ENCODE assay signal across 1 cellular context in genomic region chr19:50359432-50359818, GRCh38.
A peak's percentile ranks its signal among the peaks of the same experiment; 100 is the strongest.
TF ChIP-seq lines count a peak whose summit lies in the region.

No MANE protein-coding gene starts in this region.

TF ChIP-seq in K562, 482 proteins besides CTCF, POLR2A, EP300 and RAD21:
- TF ChIP-seq ZNF124 (CRISPR knock-in tag; IDR thresholded peaks at IDR 0.05) (no peak), MYNN (IDR thresholded peaks at IDR 0.05) (no peak), MYNN (CRISPR knock-in tag; IDR thresholded peaks at IDR 0.05) (no peak), YBX1 (IDR thresholded peaks at IDR 0.05) (no peak), PKNOX1 (IDR thresholded peaks at IDR 0.05) (no peak), TEAD2 (tag; IDR thresholded peaks at IDR 0.05) (no peak), RBFOX2 (IDR thresholded peaks at IDR 0.05; ENCODE audit: low read depth, low read length) (no peak), RBM22 (IDR thresholded peaks at IDR 0.05; ENCODE audit: low read depth, low read length, poor library complexity, severe bottlenecking) (no peak), LEF1 (IDR thresholded peaks at IDR 0.05) (no peak), ZBTB49 (CRISPR knock-in tag; IDR thresholded peaks at IDR 0.05; ENCODE audit: borderline replicate concordance) (no peak), POLR2AphosphoS5 (IDR thresholded peaks at IDR 0.05; ENCODE audit: control insufficient read depth, insufficient read depth, low read depth, low read length) (no peak), POLR2G (IDR thresholded peaks at IDR 0.05; ENCODE audit: low read depth, low read length) (peak; percentile 51), ZNF175 (CRISPR knock-in tag; IDR thresholded peaks at IDR 0.05; ENCODE audit: low read depth) (no peak), BRCA1 (IDR thresholded peaks at IDR 0.05) (no peak), BRCA1 (CRISPR knock-in tag; IDR thresholded peaks at IDR 0.05) (0 out of 2 replicates have a peak, but pooled peaks have one; percentile 70), PHF8 (IDR thresholded peaks at IDR 0.05; ENCODE audit: borderline replicate concordance, low read length) (no peak), RNF2 (IDR thresholded peaks at IDR 0.05) (no peak), NFIC (IDR thresholded peaks at IDR 0.05) (no peak), SMARCC2 (IDR thresholded peaks at IDR 0.05; ENCODE audit: low read depth) (no peak), ZFP36 (IDR thresholded peaks at IDR 0.05; ENCODE audit: low read depth, low read length, partially characterized antibody) (no peak), NCOR1 (IDR thresholded peaks at IDR 0.05) (no peak), ERF (CRISPR knock-in tag; IDR thresholded peaks at IDR 0.05) (no peak), MBD1 (CRISPR knock-in tag; IDR thresholded peaks at IDR 0.05) (no peak), BACH1 (tag; IDR thresholded peaks at IDR 0.05) (no peak), TRIM28 (IDR thresholded peaks at IDR 0.05) (no peak), CGGBP1 (CRISPR knock-in tag; IDR thresholded peaks at IDR 0.05) (no peak), ZBTB17 (CRISPR knock-in tag; IDR thresholded peaks at IDR 0.05) (no peak), FOXA3 (CRISPR knock-in tag; conservative IDR thresholded peaks at IDR 0.05 in 1 of 2, IDR thresholded peaks at IDR 0.05 in 1 of 2) (0 out of 4 replicates have a peak, but pooled peaks of 1 of the 2 experiments have one; percentile 12)
